9 cellular contexts compared by ENCODE assay signal in genomic region chr10:93461124-93461806, GRCh38. TPM values are rescaled to one million over a fixed set of nuclear protein-coding genes. Genes with fewer than 3 reads are reported as not detected.
DNase-seq lines count a peak whose midpoint lies in the region; ATAC-seq and TF ChIP-seq lines count a peak whose summit lies in the region.
"Had no signal": no experiment of that assay in that cellular context is flagged by ENCODE, and none has a peak within 500 bp of the region (broad histone marks: within the 10 kb centered on the region; RNA-seq: fewer than 3 reads in every experiment).

No MANE protein-coding gene starts in this region.

- H3K9ac ChIP-seq in endodermal cell (ENCODE audit: extremely low read depth, low read length, poor library complexity, severe bottlenecking) = no peak overlapping the region

- H3K27ac ChIP-seq in endodermal cell (ENCODE audit: low read depth, low read length) = no peak overlapping the region

- no peaks in the 10 kb centered on the region for H3K9me3 Mint-ChIP-seq in endodermal cell

- no peaks in the 10 kb centered on the region for H3K9me3 ChIP-seq in endodermal cell (ENCODE audit: control insufficient read depth, low read length)

- no peak overlapping the region for H3K4me3 Mint-ChIP-seq in endodermal cell

- H3K4me1 ChIP-seq in endodermal cell (ENCODE audit: control insufficient read depth, insufficient read depth, low read length) = peaks cover 3% of the 10 kb centered on the region

- peaks cover 20% of the 10 kb centered on the region for H3K36me3 Mint-ChIP-seq in endodermal cell (ENCODE audit: low read depth)

- no peak for TF ChIP-seq CTCF in endodermal cell (conservative IDR thresholded peaks at IDR 0.05)

- H3K27ac Mint-ChIP-seq in endodermal cell = peak overlapping the region; percentile 19

- no peaks in the 10 kb centered on the region for H3K27me3 ChIP-seq in endodermal cell (ENCODE audit: control insufficient read depth, insufficient read depth, low read length, poor library complexity, severe bottlenecking)

- WGBS in endodermal cell (ENCODE audit: insufficient coverage in 1 of 2, insufficient read length in 1 of 2), 2 experiments = 68 to 86% methylated on average over 2 to 4 of the region's 4 CpGs

- DNase-seq in GM03348 (ENCODE audit: low spot score) (peak; percentile 40), NCI-H345 (lab: John Stamatoyannopoulos, UW) (peak; percentile 84), endodermal cell (no peak), renal cortical epithelial cell (ENCODE audit: low read depth) (peak; percentile 87), putamen (ENCODE audit: low spot score) (no peak), NCI-H446 treated with DMSO at 0.1 percent for 48 hours (lab: John Stamatoyannopoulos, UW) (no peak)
- DNase-seq: caudate nucleus had no signal

- no peak overlapping the region for H3K4me3 ChIP-seq in endodermal cell (ENCODE audit: low read length)

- H3K27me3 Mint-ChIP-seq in endodermal cell (ENCODE audit: insufficient read depth) = no peaks in the 10 kb centered on the region

- H3K4me1 Mint-ChIP-seq in endodermal cell = peaks cover 39% of the 10 kb centered on the region

- peaks cover 7% of the 10 kb centered on the region for H3K36me3 ChIP-seq in endodermal cell (ENCODE audit: control insufficient read depth, insufficient read depth, low read length)

- ATAC-seq in GM18870 (IDR thresholded peaks at IDR 0.05; ENCODE audit: unreplicated experiment) = no peak
- ATAC-seq in activated CD4-positive, CD25-positive, alpha-beta regulatory T cell treated with anti-CD3 and anti-CD28 coated beads, Interleukin-2, amount 50 U/mL, for 24 hours = no peak

RNA-seq across cellular contexts. Expression of gene MYOF, which starts 20.9 kb away (rescaled TPM):
- 10 to 100 TPM; 37.4 to 93.8 TPM for total RNA-seq in endodermal cell
- polyA plus RNA-seq in endodermal cell (2013, experiment 1 of 2) = 15.6 TPM
- polyA plus RNA-seq in endodermal cell (2013, experiment 2 of 2) = 21.2 TPM
- total RNA-seq in renal cortical epithelial cell = 268 and 607 TPM in 2 replicates

RNA-seq across cellular contexts. Expression of gene CEP55, which starts 35.1 kb away (rescaled TPM):
- total RNA-seq in endodermal cell = 10 to 100 TPM; 50.3 to 66.8 TPM
- polyA plus RNA-seq in endodermal cell (2013, experiment 1 of 2) = 39.2 TPM
- polyA plus RNA-seq in endodermal cell (2013, experiment 2 of 2) = 45.6 TPM
- total RNA-seq in renal cortical epithelial cell = 1.8 and 36.8 TPM in 2 replicates

Comparison
In these comparisons a context has a peak if more than half of its experiments do, and no peak if none do; other contexts are left out.
1. DNase-seq: peak in GM03348 (single experiment), NCI-H345 (single experiment) and renal cortical epithelial cell (single experiment); none in endodermal cell (single experiment), putamen (single experiment) and NCI-H446 treated with DMSO at 0.1 percent for 48 hours (single experiment).